In the genomic region with DNA sequence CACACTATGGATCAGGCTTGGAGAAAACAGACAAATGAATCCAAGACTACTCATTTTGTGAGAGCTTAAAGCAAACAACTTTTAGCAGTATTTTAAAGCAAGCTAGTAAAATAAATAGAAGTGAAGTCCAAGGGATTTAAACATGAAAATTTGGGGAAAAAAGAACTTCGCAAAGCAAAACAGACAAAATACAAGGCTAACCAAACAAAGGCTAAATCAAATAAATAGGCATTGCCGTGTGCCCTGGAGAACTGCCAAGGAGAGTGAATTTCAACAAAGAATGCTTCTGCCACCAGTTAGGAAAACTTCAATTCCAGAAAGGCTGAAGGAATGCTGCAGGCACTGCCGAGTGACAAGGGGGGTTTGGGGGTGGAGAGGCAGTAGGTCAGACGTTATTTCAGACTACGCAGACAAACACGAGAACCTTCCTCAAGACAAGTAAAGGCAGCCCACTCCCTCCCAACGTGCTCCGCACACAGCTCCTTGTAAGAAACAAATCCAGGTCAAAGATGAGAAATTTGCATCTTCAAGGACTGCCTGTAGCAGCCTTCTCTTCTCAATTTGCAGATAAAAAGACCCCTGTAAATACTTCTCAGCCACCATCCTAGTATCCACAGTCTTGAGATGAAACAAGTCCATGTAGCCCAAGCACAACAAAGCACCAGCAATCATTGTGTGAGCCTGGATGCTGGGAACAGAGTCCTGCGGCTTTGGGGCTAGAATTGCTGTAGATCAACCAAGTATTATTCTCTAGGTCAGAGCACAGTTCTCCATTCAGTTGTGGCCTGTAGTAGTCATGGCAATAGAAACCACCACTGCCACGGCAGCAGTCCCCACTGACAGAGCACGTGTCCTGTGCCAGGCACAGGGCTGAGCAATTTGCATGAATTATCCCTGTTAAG, we compare ENCODE assay signal across 10 cellular contexts. TPM values are rescaled to one million over a fixed set of nuclear protein-coding genes. Genes with fewer than 3 reads are reported as not detected.
A peak's percentile ranks its signal among the peaks of the same experiment; 100 is the strongest.
DNase-seq lines count a peak whose midpoint lies in the region; FAIRE-seq and TF ChIP-seq lines count a peak whose summit lies in the region.
"Had no signal": no experiment of that assay in that cellular context is flagged by ENCODE, and none has a peak within 500 bp of the region (broad histone marks: within the 10 kb centered on the region; RNA-seq: fewer than 3 reads in every experiment).

No MANE protein-coding gene starts in this region.

- H3K36me3 ChIP-seq in adipocyte (ENCODE audit: control insufficient read depth, insufficient read depth, low read length, severe bottlenecking) (no peaks in the 10 kb centered on the region), smooth muscle cell (ENCODE audit: low read depth) (no peaks in the 10 kb centered on the region), mammary epithelial cell (ENCODE audit: insufficient read depth, low read length) (no peaks in the 10 kb centered on the region)

- no peak for TF ChIP-seq CTCF in HFFc6 (IDR thresholded peaks at IDR 0.05)
- no peak for TF ChIP-seq CTCF in smooth muscle cell (IDR thresholded peaks at IDR 0.05; ENCODE audit: borderline replicate concordance, insufficient read depth, poor library complexity, severe bottlenecking)
- TF ChIP-seq CTCF in mammary epithelial cell (conservative IDR thresholded peaks at IDR 0.05 in 1 of 2, IDR thresholded peaks at IDR 0.05 in 1 of 2; ENCODE audit: extremely low read depth in 1 of 2, insufficient read depth in 1 of 2, low read depth in 1 of 2, low read length in 2 of 2) = no peak

- in situ Hi-C loops in mammary epithelial cell (cut with MboI; ENCODE audit: low sequenced_read_pairs in 2 of 2) = loop anchor here (10.0 to 25.0 kb wide), 3 partner anchors 499 to 886 kb away; partner anchors contain the start of gene FOXN3 (in 1 of the 2)

- CTCF ChIA-PET in mammary epithelial cell (lab: Charles Lee; ENCODE audit: low non-redundant PET) = no interaction called here

- peaks cover 4% of the 10 kb centered on the region for H3K36me3 Mint-ChIP-seq in HFFc6 (ENCODE audit: low read depth)
- H3K36me3 Mint-ChIP-seq: natural killer cell had no signal

- 32% methylated on average over 11 of the region's 11 CpGs for WGBS in smooth muscle cell (ENCODE audit: low lambda C conversion rate)
- WGBS in mammary epithelial cell (ENCODE audit: low coverage, missing lambda C conversion rate) = 34% methylated on average over 11 of the region's 11 CpGs

- H3K9me3 Mint-ChIP-seq in HFFc6 = no peaks in the 10 kb centered on the region
- H3K9me3 Mint-ChIP-seq: natural killer cell had no signal

- H3K27me3 ChIP-seq in adipocyte (replicated peaks; ENCODE audit: control insufficient read depth, insufficient read depth, low read length) (no peaks in the 10 kb centered on the region), smooth muscle cell (ENCODE audit: low read depth) (no peaks in the 10 kb centered on the region), mammary epithelial cell (ENCODE audit: insufficient read depth, low read length) (no peaks in the 10 kb centered on the region)

- H3K9me3 ChIP-seq in adipocyte (ENCODE audit: control insufficient read depth, low read length) = no peaks in the 10 kb centered on the region
- no peaks in the 10 kb centered on the region for H3K9me3 ChIP-seq in smooth muscle cell (replicated peaks; ENCODE audit: low read depth)
- no peaks in the 10 kb centered on the region for H3K9me3 ChIP-seq in mammary epithelial cell (replicated peaks; ENCODE audit: insufficient read depth, low read length)

- FAIRE-seq in GM19239 (lab: Jason Lieb, UNC) = no peak

- H3K79me2 ChIP-seq in smooth muscle cell (ENCODE audit: low read depth) (no peaks in the 10 kb centered on the region), mammary epithelial cell (ENCODE audit: insufficient read depth, low read length) (no peaks in the 10 kb centered on the region)

- peak overlapping the region; percentile 93 for H3K27ac ChIP-seq in smooth muscle cell (ENCODE audit: low read depth)
- H3K27ac ChIP-seq in mammary epithelial cell (ENCODE audit: insufficient read depth, low read depth, low read length) = no peak overlapping the region

- peak overlapping the region; percentile 43 for H3K4me3 Mint-ChIP-seq in HFFc6
- H3K4me3 Mint-ChIP-seq: natural killer cell had no signal

- H3K27ac Mint-ChIP-seq in HFFc6 = peak overlapping the region; percentile 98
- H3K27ac Mint-ChIP-seq: natural killer cell had no signal

- H3K4me2 ChIP-seq in smooth muscle cell (peak overlapping the region; percentile 49), mammary epithelial cell (ENCODE audit: insufficient read depth, low read depth, low read length) (no peak overlapping the region)

- no TSS peak for BruUV-seq in mammary epithelial cell (replicated peaks; lab: Mats Ljungman, UMichigan)

- dilution Hi-C loops in mammary epithelial cell (cut with HindIII; ENCODE audit: low sequenced_read_pairs) = no loop called here

- H3K4me3 ChIP-seq in adipocyte (ENCODE audit: low read length) = peak overlapping the region; percentile 34
- peak overlapping the region; percentile 29 for H3K4me3 ChIP-seq in smooth muscle cell
- no peak overlapping the region for H3K4me3 ChIP-seq in mammary epithelial cell (replicated peaks in 1 of 3; ENCODE audit: insufficient read depth in 1 of 3, low read depth in 2 of 3, low read length in 3 of 3)

- intact Hi-C loops in mammary epithelial cell (cut with micrococcal nuclease) = loop anchor here (5.0 kb wide), 1 partner anchor 494 kb away; the partner anchor contains the start of gene FOXN3

- H4K20me1 ChIP-seq in smooth muscle cell (ENCODE audit: low read depth) (no peaks in the 10 kb centered on the region), mammary epithelial cell (ENCODE audit: insufficient read depth, low read length) (no peaks in the 10 kb centered on the region)

- H3K9ac ChIP-seq in adipocyte (ENCODE audit: low read length) (peak overlapping the region; percentile 56), smooth muscle cell (ENCODE audit: low read depth) (peak overlapping the region; percentile 93), mammary epithelial cell (ENCODE audit: insufficient read depth, low read length) (no peak overlapping the region)

- no peaks in the 10 kb centered on the region for H3K27me3 Mint-ChIP-seq in HFFc6 (ENCODE audit: insufficient read depth)

- peaks cover 61% of the 10 kb centered on the region for H3K4me1 Mint-ChIP-seq in HFFc6 (ENCODE audit: low read depth)
- H3K4me1 Mint-ChIP-seq: natural killer cell had no signal

- peak overlapping the region; percentile 14 for H2AFZ ChIP-seq in smooth muscle cell (ENCODE audit: low read depth)
- no peak overlapping the region for H2AFZ ChIP-seq in mammary epithelial cell (ENCODE audit: low read depth, low read length)

- DNase-seq in HFFc6 = peak; percentile 38
- DNase-seq in adipocyte (ENCODE audit: low read depth) = peak; percentile 87
- DNase-seq in iPS-NIHi11 (ENCODE audit: low spot score) = peak; percentile 46
- DNase-seq in smooth muscle cell (lab: John Stamatoyannopoulos, UW; ENCODE audit: unreplicated experiment) = no peak
- DNase-seq in GM19238 (ENCODE audit: insufficient read length, low spot score) = no peak
- no peak for DNase-seq in NCI-H2227 (lab: John Stamatoyannopoulos, UW; ENCODE audit: unreplicated experiment)
- DNase-seq in mammary epithelial cell = no peak
- no peak for DNase-seq in GM19239 (ENCODE audit: insufficient read length, low spot score)
- DNase-seq: activated CD4-positive, alpha-beta T cell treated with anti-CD3 and anti-CD28 coated beads for 1 hour; natural killer cell had no signal

- H3K4me1 ChIP-seq in adipocyte (ENCODE audit: control insufficient read depth, insufficient read depth, low read length) = peaks cover 36% of the 10 kb centered on the region
- H3K4me1 ChIP-seq in smooth muscle cell (ENCODE audit: low read depth) = peaks cover 16% of the 10 kb centered on the region
- H3K4me1 ChIP-seq in mammary epithelial cell (ENCODE audit: insufficient read depth, low read length) = peaks cover 6% of the 10 kb centered on the region

- H3F3A ChIP-seq in smooth muscle cell (ENCODE audit: low read depth) = no peaks in the 10 kb centered on the region

RNA-seq across cellular contexts. Expression of gene EFCAB11, which starts 43.3 kb away (rescaled TPM):
- total RNA-seq in HFFc6 (2021; fragmentation: NEBNext Ultra II Directional; extraction: Animal tissue kit (Norgen Biotek cat#: 25700)) = 1 to 10 TPM; 6.6 to 8.4 (median 6.9) TPM
- 3.1 and 8.5 TPM in 2 replicates for total RNA-seq in smooth muscle cell
- polyA plus RNA-seq in smooth muscle cell = 9.5 and 13.9 TPM in 2 replicates
- total RNA-seq in mammary epithelial cell = 10 to 100 TPM in 1 of 2 donors, 1 to 10 TPM in 1; 4.0 to 13.8 TPM
- polyA plus RNA-seq in mammary epithelial cell = 6.7 TPM
- not detected for polyA minus RNA-seq in mammary epithelial cell

RNA-seq across cellular contexts. Expression of gene TDP1, which starts 44.5 kb away (rescaled TPM):
- total RNA-seq in HFFc6 (2021; fragmentation: NEBNext Ultra II Directional; extraction: Animal tissue kit (Norgen Biotek cat#: 25700)) = 10 to 100 TPM; 20.3 to 28.3 (median 23.3) TPM
- total RNA-seq in smooth muscle cell = 16.6 and 22.3 TPM in 2 replicates
- polyA plus RNA-seq in smooth muscle cell = 10.0 and 12.0 TPM in 2 replicates
- total RNA-seq in mammary epithelial cell = 10 to 100 TPM; 21.8 to 29.0 TPM
- polyA plus RNA-seq in mammary epithelial cell = 25.5 TPM
- 51.8 TPM for polyA minus RNA-seq in mammary epithelial cell

Comparison
In these comparisons a context has a peak if more than half of its experiments do, and no peak if none do; other contexts are left out.
1. DNase-seq: peak in HFFc6 (single experiment), adipocyte (single experiment) and iPS-NIHi11 (single experiment); none in smooth muscle cell (single experiment), GM19238 (single experiment), NCI-H2227 (single experiment), mammary epithelial cell (single experiment) and GM19239 (single experiment).
2. H3K4me3 ChIP-seq: peak in adipocyte (single experiment) and smooth muscle cell (single experiment); none in mammary epithelial cell (0 of 3).